33 cellular contexts compared by ENCODE assay signal in genomic region chr10:50405733-50406132, GRCh38.
"Had no signal": no experiment of that assay in that cellular context is flagged by ENCODE, and none has a peak within 500 bp of the region (broad histone marks: within the 10 kb centered on the region; RNA-seq: fewer than 3 reads in every experiment).

No MANE protein-coding gene starts in this region.

- H3K27me3 Mint-ChIP-seq: activated CD4-positive, alpha-beta T cell treated with anti-CD3 and anti-CD28 coated beads for 36 hours; activated CD4-positive, alpha-beta T cell treated with anti-CD3 and anti-CD28 coated beads, Interleukin-2, amount 10 ng/mL, durations not matched to agents 7 days and 5 days; activated naive CD4-positive, alpha-beta T cell treated with anti-CD3 and anti-CD28 coated beads, Interleukin-2, amount 10 ng/mL, durations not matched to agents 7 days and 5 days; activated naive CD8-positive, alpha-beta T cell; activated naive CD8-positive, alpha-beta T cell treated with anti-CD3 and anti-CD28 coated beads, Interleukin-2, amount 50 U/mL, for 24 hours; activated T-cell treated with anti-CD3 and anti-CD28 coated beads, Interleukin-2, amount 50 U/mL, for 24 hours; brain had no signal

- H3K4me1 Mint-ChIP-seq: brain had no signal

- H3K4me3 Mint-ChIP-seq: activated CD4-positive, alpha-beta T cell treated with anti-CD3 and anti-CD28 coated beads for 36 hours; activated CD4-positive, alpha-beta T cell treated with anti-CD3 and anti-CD28 coated beads, Interleukin-2, amount 10 ng/mL, durations not matched to agents 7 days and 5 days; activated CD8-positive, alpha-beta T cell treated with anti-CD3 and anti-CD28 coated beads, Interleukin-2, amount 10 ng/mL, durations not matched to agents 7 days and 5 days; activated naive CD4-positive, alpha-beta T cell treated with anti-CD3 and anti-CD28 coated beads, Interleukin-2, amount 10 ng/mL, durations not matched to agents 7 days and 5 days; activated naive CD8-positive, alpha-beta T cell; activated naive CD8-positive, alpha-beta T cell treated with anti-CD3 and anti-CD28 coated beads, Interleukin-2, amount 50 U/mL, for 24 hours; activated T-cell treated with anti-CD3 and anti-CD28 coated beads, Interleukin-2, amount 50 U/mL, for 24 hours; brain; T-helper 2 cell treated with Interferon-gamma antibody and Interleukin-4, amounts not matched to agents 5 μg/mL and 100 μg/mL, for 36 hours; WTC11 had no signal

- H3K36me3 Mint-ChIP-seq: activated naive CD4-positive, alpha-beta T cell treated with anti-CD3 and anti-CD28 coated beads, Interleukin-2, amount 10 ng/mL, durations not matched to agents 7 days and 5 days; WTC11 had no signal

- ATAC-seq: activated CD4-positive, alpha-beta T cell treated with anti-CD3 and anti-CD28 coated beads for 36 hours; activated CD4-positive, CD25-positive, alpha-beta regulatory T cell treated with anti-CD3 and anti-CD28 coated beads, Interleukin-2, amount 50 U/mL, for 24 hours; activated CD8-positive, alpha-beta T cell treated with anti-CD3 and anti-CD28 coated beads, Interleukin-2, amount 10 ng/mL, durations not matched to agents 7 days and 5 days; activated naive CD8-positive, alpha-beta T cell treated with anti-CD3 and anti-CD28 coated beads, Interleukin-2, amount 50 U/mL, for 24 hours; WTC11 had no signal

- H3K27me3 ChIP-seq: MG63, Peyer's patch, SJSA1 had no signal

- H3K27ac Mint-ChIP-seq: activated CD4-positive, alpha-beta T cell treated with anti-CD3 and anti-CD28 coated beads for 36 hours; activated CD4-positive, alpha-beta T cell treated with anti-CD3 and anti-CD28 coated beads, Interleukin-2, amount 10 ng/mL, durations not matched to agents 7 days and 5 days; activated CD8-positive, alpha-beta T cell treated with anti-CD3 and anti-CD28 coated beads, Interleukin-2, amount 10 ng/mL, durations not matched to agents 7 days and 5 days; activated naive CD4-positive, alpha-beta T cell treated with anti-CD3 and anti-CD28 coated beads, Interleukin-2, amount 10 ng/mL, durations not matched to agents 7 days and 5 days; activated naive CD8-positive, alpha-beta T cell; activated naive CD8-positive, alpha-beta T cell treated with anti-CD3 and anti-CD28 coated beads, Interleukin-2, amount 50 U/mL, for 24 hours; activated T-cell treated with anti-CD3 and anti-CD28 coated beads, Interleukin-2, amount 50 U/mL, for 24 hours; brain; T-helper 2 cell treated with Interferon-gamma antibody and Interleukin-4, amounts not matched to agents 5 μg/mL and 100 μg/mL, for 36 hours had no signal

- H3K9me3 Mint-ChIP-seq: activated naive CD4-positive, alpha-beta T cell treated with anti-CD3 and anti-CD28 coated beads, Interleukin-2, amount 10 ng/mL, durations not matched to agents 7 days and 5 days; activated naive CD8-positive, alpha-beta T cell treated with anti-CD3 and anti-CD28 coated beads, Interleukin-2, amount 50 U/mL, for 24 hours; activated T-cell treated with anti-CD3 and anti-CD28 coated beads, Interleukin-2, amount 50 U/mL, for 24 hours; T-helper 2 cell treated with Interferon-gamma antibody and Interleukin-4, amounts not matched to agents 5 μg/mL and 100 μg/mL, for 36 hours had no signal

- H3K4me3 ChIP-seq: MG63, Peyer's patch, SJSA1 had no signal

- H3K9me3 ChIP-seq: MG63, Peyer's patch, SJSA1 had no signal

- DNase-seq: activated CD4-positive, alpha-beta T cell treated with anti-CD3 and anti-CD28 coated beads for 36 hours; activated CD4-positive, alpha-beta T cell treated with anti-CD3 and anti-CD28 coated beads, Interleukin-2, amount 10 ng/mL, durations not matched to agents 7 days and 5 days; activated CD4-positive, alpha-beta T cell treated with anti-CD3 and anti-CD28 coated beads, Interleukin-2, amount 50 U/mL, for 48 hours; activated CD8-positive, alpha-beta T cell treated with anti-CD3 and anti-CD28 coated beads, Interleukin-2, amount 10 ng/mL, durations not matched to agents 7 days and 5 days; activated effector memory CD4-positive, alpha-beta T cell treated with Interleukin-2 at 50 U/mL for 16 hours; activated naive CD4-positive, alpha-beta T cell treated with anti-CD3 and anti-CD28 coated beads, Interleukin-2, amount 10 ng/mL, durations not matched to agents 7 days and 5 days; activated naive CD8-positive, alpha-beta T cell treated with anti-CD3 and anti-CD28 coated beads, Interleukin-2, amount 50 U/mL, for 24 hours; activated T-cell treated with anti-CD3 and anti-CD28 coated beads, Interleukin-2, amount 50 U/mL, for 24 hours; anterior cingulate cortex; caudate nucleus; cerebellar nuclear complex; Kasumi-1; MG63; NCI-H1048; NCI-H1105 treated with DMSO at 0.1 percent for 48 hours; NCI-H1436; NCI-H1694; NCI-H1930; NCI-H2081 treated with DMSO at 0.1 percent for 48 hours; NCI-H226; NCI-H446 treated with DMSO at 0.1 percent for 48 hours; NCI-H524 treated with DMSO at 0.1 percent for 48 hours; NCI-H748 treated with DMSO at 0.1 percent for 48 hours; Peyer's patch; RPMI8226; SHP77 treated with DMSO at 0.1 percent for 48 hours; SW 1271 had no signal

- H3K4me1 ChIP-seq: Peyer's patch had no signal

- H3K27ac ChIP-seq: Peyer's patch, SJSA1 had no signal

- H3K36me3 ChIP-seq: MG63, Peyer's patch had no signal
